Comparison of ENCODE assay signal across 14 cellular contexts in genomic region chr7:115087437-115087836, GRCh38.
DNase-seq lines count a peak whose midpoint lies in the region; ATAC-seq, FAIRE-seq and TF ChIP-seq lines count a peak whose summit lies in the region.
"Had no signal": no experiment of that assay in that cellular context is flagged by ENCODE, and none has a peak within 500 bp of the region (broad histone marks: within the 10 kb centered on the region; RNA-seq: fewer than 3 reads in every experiment).

No MANE protein-coding gene starts in this region.

- no peak overlapping the region for H3K27ac Mint-ChIP-seq in activated CD8-positive, alpha-beta T cell treated with anti-CD3 and anti-CD28 coated beads for 36 hours
- H3K27ac Mint-ChIP-seq: B cell, memory B cell had no signal

- DNase-seq in Right ventricle myocardium superior (no peak), cardiac septum (ENCODE audit: low spot score) (no peak), cardiac fibroblast (ENCODE audit: low read depth in 2 of 2) (peak; percentile 87 to 94), left lobe of liver (ENCODE audit: low spot score) (no peak), DMS79 (lab: John Stamatoyannopoulos, UW) (no peak), kidney (no peak)
- DNase-seq in activated CD8-positive, alpha-beta T cell treated with anti-CD3 and anti-CD28 coated beads for 36 hours, result no peak
- DNase-seq: activated CD4-positive, alpha-beta T cell treated with anti-CD3 and anti-CD28 coated beads, Interleukin-2, amount 50 U/mL, for 48 hours; Kasumi-1 had no signal

- H3K27ac ChIP-seq in kidney (ENCODE audit: low read depth in 2 of 2, low read length in 2 of 2), result no peak overlapping the region

- intact Hi-C loops in Right ventricle myocardium superior (cut with DNase I), result loop anchor here (10.0 kb wide), 1 partner anchor 73 kb away; no protein-coding TSS in a partner anchor
- intact Hi-C loops in cardiac septum (cut with DNase I), result loop anchor here (10.0 kb wide), 1 partner anchor 163 kb away; the partner anchor contains the start of gene MDFIC
- intact Hi-C loops in activated CD8-positive, alpha-beta T cell treated with anti-CD3 and anti-CD28 coated beads for 36 hours (cut with micrococcal nuclease), result no loop called here
- intact Hi-C loops in kidney (cut with DNase I), result no loop called here

- H3K36me3 Mint-ChIP-seq in activated CD8-positive, alpha-beta T cell treated with anti-CD3 and anti-CD28 coated beads for 36 hours (ENCODE audit: low read depth), result no peaks in the 10 kb centered on the region
- H3K36me3 Mint-ChIP-seq: memory B cell had no signal

- H3K4me3 ChIP-seq in cardiac fibroblast (replicated peaks in 1 of 2; ENCODE audit: low read depth in 2 of 2, low read length in 2 of 2), result no peak overlapping the region
- H3K4me3 ChIP-seq in kidney (ENCODE audit: low read length in 2 of 2), result no peak overlapping the region

- no peaks in the 10 kb centered on the region for H3K36me3 ChIP-seq in kidney (ENCODE audit: control insufficient read depth in 1 of 2, insufficient read depth in 2 of 2, low read length in 2 of 2)

- CTCF ChIA-PET in activated CD8-positive, alpha-beta T cell treated with anti-CD3 and anti-CD28 coated beads for 36 hours (lab: Charles Lee), result no interaction called here

- H3K4me1 ChIP-seq in kidney (ENCODE audit: control insufficient read depth in 1 of 2, insufficient read depth in 1 of 2, low read depth in 1 of 2, low read length in 2 of 2), result no peaks in the 10 kb centered on the region

- no peak overlapping the region for H3K9ac ChIP-seq in kidney (ENCODE audit: low read length in 2 of 2)

- POLR2A ChIA-PET in activated CD8-positive, alpha-beta T cell treated with anti-CD3 and anti-CD28 coated beads for 36 hours (lab: Charles Lee), result no interaction called here

- H3K9me3 Mint-ChIP-seq in activated CD8-positive, alpha-beta T cell treated with anti-CD3 and anti-CD28 coated beads for 36 hours, result peaks cover 2% of the 10 kb centered on the region
- H3K9me3 Mint-ChIP-seq: memory B cell had no signal

- no peak for TF ChIP-seq CTCF in cardiac fibroblast (IDR thresholded peaks at IDR 0.05; ENCODE audit: low read depth, low read length)
- no peak for TF ChIP-seq CTCF in activated CD8-positive, alpha-beta T cell treated with anti-CD3 and anti-CD28 coated beads for 36 hours (IDR thresholded peaks at IDR 0.05)
- TF ChIP-seq CTCF in kidney (IDR thresholded peaks at IDR 0.05; ENCODE audit: borderline replicate concordance, extremely low read depth, insufficient read depth), result no peak

- no peak for FAIRE-seq in kidney (lab: Jason Lieb, UNC)
- FAIRE-seq: GM18507 had no signal

- H3K9me3 ChIP-seq in kidney (ENCODE audit: control insufficient read depth in 1 of 2, low read length in 2 of 2), result no peaks in the 10 kb centered on the region

- no peak overlapping the region for H3K4me3 Mint-ChIP-seq in activated CD8-positive, alpha-beta T cell treated with anti-CD3 and anti-CD28 coated beads for 36 hours
- H3K4me3 Mint-ChIP-seq: B cell, memory B cell had no signal

- H3K27me3 Mint-ChIP-seq in activated CD8-positive, alpha-beta T cell treated with anti-CD3 and anti-CD28 coated beads for 36 hours, result no peaks in the 10 kb centered on the region
- H3K27me3 Mint-ChIP-seq: B cell, memory B cell had no signal

- no peaks in the 10 kb centered on the region for H3K4me1 Mint-ChIP-seq in activated CD8-positive, alpha-beta T cell treated with anti-CD3 and anti-CD28 coated beads for 36 hours (ENCODE audit: low read depth)
- H3K4me1 Mint-ChIP-seq: B cell, memory B cell had no signal

- ATAC-seq in Right ventricle myocardium superior (ENCODE audit: poor library complexity) (peak; percentile 89), left lobe of liver (peak; percentile 76), GM21528 (IDR thresholded peaks at IDR 0.05; ENCODE audit: low FRiP score, unreplicated experiment) (no peak)
- ATAC-seq in activated CD8-positive, alpha-beta T cell treated with anti-CD3 and anti-CD28 coated beads for 36 hours, result no peak
- ATAC-seq: Panc1 had no signal

Comparison
In these comparisons a context has a peak if more than half of its experiments do, and no peak if none do; other contexts are left out.
1. ATAC-seq: peak in Right ventricle myocardium superior (single experiment) and left lobe of liver (single experiment); none in GM21528 (single experiment) and activated CD8-positive, alpha-beta T cell treated with anti-CD3 and anti-CD28 coated beads for 36 hours (single experiment).
2. DNase-seq: peak in cardiac fibroblast (2 of 2); none in Right ventricle myocardium superior (single experiment), cardiac septum (single experiment), left lobe of liver (single experiment), DMS79 (single experiment), activated CD8-positive, alpha-beta T cell treated with anti-CD3 and anti-CD28 coated beads for 36 hours (single experiment) and kidney (single experiment).
3. intact Hi-C loops: an anchor here in Right ventricle myocardium superior (10.0 kb wide) and cardiac septum (10.0 kb wide); none called in activated CD8-positive, alpha-beta T cell treated with anti-CD3 and anti-CD28 coated beads for 36 hours and kidney.